ENCODE assay signal across 19 cellular contexts in the genomic region with DNA sequence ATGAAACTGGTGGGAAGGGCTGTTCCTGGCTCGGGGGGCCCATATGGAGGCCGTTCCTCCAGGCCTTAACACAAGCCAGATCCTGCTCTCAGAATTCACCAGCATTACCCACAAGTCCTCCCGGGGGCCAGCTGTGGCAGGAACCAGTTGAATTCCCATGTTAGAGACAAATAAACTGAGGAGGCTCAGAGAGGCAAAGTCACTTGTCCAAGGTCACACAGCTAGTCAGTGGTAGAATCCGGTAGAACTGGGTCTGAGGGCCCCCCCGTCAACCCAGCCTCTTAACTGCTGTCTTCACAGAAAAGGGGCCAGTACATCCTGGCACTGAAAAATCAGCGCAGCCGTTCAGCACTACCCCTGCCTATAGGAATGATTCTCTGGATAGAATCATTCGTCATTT.
"Had no signal": no experiment of that assay in that cellular context is flagged by ENCODE, and none has a peak within 500 bp of the region (broad histone marks: within the 10 kb centered on the region; RNA-seq: fewer than 3 reads in every experiment).

No MANE protein-coding gene starts in this region.

- H3K36me3 Mint-ChIP-seq: activated naive CD4-positive, alpha-beta T cell treated with anti-CD3 and anti-CD28 coated beads, Interleukin-2, amount 50 U/mL, for 24 hours; stimulated activated naive B cell treated with anti-CD40 and anti-IgM and Interleukin-4, amounts not matched to agents 10 μg/mL and 1 μg/mL and 100 μg/mL, for 72 hours had no signal

- H3K27me3 ChIP-seq: breast epithelium, foreskin keratinocyte, neutrophil, stomach, thyroid gland, upper lobe of right lung had no signal

- H3K9me3 ChIP-seq: breast epithelium, mucosa of descending colon, neutrophil, stomach, thyroid gland, upper lobe of right lung had no signal

- FAIRE-seq: endothelial cell of umbilical vein, small intestine had no signal

- H3K27me3 Mint-ChIP-seq: activated naive CD4-positive, alpha-beta T cell treated with anti-CD3 and anti-CD28 coated beads, Interleukin-2, amount 50 U/mL, for 24 hours had no signal

- H3K27ac Mint-ChIP-seq: activated naive CD4-positive, alpha-beta T cell treated with anti-CD3 and anti-CD28 coated beads, Interleukin-2, amount 50 U/mL, for 24 hours; nephron progenitor cell; progenitor cell of endocrine pancreas had no signal

- H3K4me1 ChIP-seq: breast epithelium, foreskin keratinocyte, upper lobe of right lung had no signal

- H3K4me1 Mint-ChIP-seq: nephron progenitor cell had no signal

- H3K9me3 Mint-ChIP-seq: activated naive CD4-positive, alpha-beta T cell treated with anti-CD3 and anti-CD28 coated beads, Interleukin-2, amount 50 U/mL, for 24 hours; activated naive CD8-positive, alpha-beta T cell treated with anti-CD3 and anti-CD28 coated beads, Interleukin-2, amount 50 U/mL, for 24 hours; activated T-helper 2 cell treated with anti-CD3 and anti-CD28 coated beads, Interferon-gamma antibody, Interleukin-2, Interleukin-4, amounts not matched to agents 10 μg/mL and 5 μg/mL and 100 μg/mL, durations not matched to agents 14 hours and 24 hours and 36 hours; nephron progenitor cell; stimulated activated naive B cell treated with anti-CD40 and anti-IgM and Interleukin-4, amounts not matched to agents 10 μg/mL and 1 μg/mL and 100 μg/mL, for 72 hours had no signal

- H3K27ac ChIP-seq: foreskin keratinocyte, neutrophil, stomach, thyroid gland, upper lobe of right lung had no signal

- DNase-seq: central memory CD4-positive, alpha-beta T cell; islet precursor cell; left ventricle myocardium superior; nephron progenitor cell; stomach; thyroid gland; upper lobe of right lung had no signal

- H3K4me3 ChIP-seq: breast epithelium, mucosa of descending colon, stomach, thyroid gland, upper lobe of right lung had no signal

- H3K4me3 Mint-ChIP-seq: activated naive CD4-positive, alpha-beta T cell treated with anti-CD3 and anti-CD28 coated beads, Interleukin-2, amount 50 U/mL, for 24 hours; nephron progenitor cell had no signal

- H3K36me3 ChIP-seq: breast epithelium, neutrophil, stomach, thyroid gland, upper lobe of right lung had no signal

- ATAC-seq: left ventricle myocardium superior, sciatic nerve, upper lobe of right lung had no signal
